8 cellular contexts compared by ENCODE assay signal in the genomic region with DNA sequence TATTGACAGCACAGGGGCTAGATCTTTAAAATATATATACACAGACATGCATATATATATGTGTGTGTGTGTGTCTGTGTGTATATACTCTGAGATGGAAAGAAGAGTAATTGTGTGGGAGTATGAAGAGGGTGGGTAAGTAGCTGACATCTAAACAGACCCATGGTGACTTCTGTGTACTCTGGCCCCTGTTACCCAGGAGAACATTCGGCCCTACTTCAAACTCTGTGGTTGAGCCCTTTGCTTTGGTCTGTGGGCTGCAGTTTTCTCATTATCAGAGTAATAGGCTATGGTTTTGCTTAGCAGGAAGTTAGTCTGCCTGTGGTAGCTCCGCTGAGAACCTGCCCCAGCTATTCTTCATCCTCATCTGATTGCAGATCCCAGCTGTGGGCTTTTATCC.
DNase-seq lines count a peak whose midpoint lies in the region; ATAC-seq and TF ChIP-seq lines count a peak whose summit lies in the region.

No MANE protein-coding gene starts in this region.

- peaks cover 31% of the 10 kb centered on the region for H3K4me1 Mint-ChIP-seq in mesothelial cell of epicardium

- H3K4me3 ChIP-seq in GM06990 (replicated peaks; ENCODE audit: low read depth, low read length): peak overlapping the region; percentile 37; the same call in 1 of the 2 replicates
- peak overlapping the region; percentile 1; the same call in 1 of the 2 replicates for H3K4me3 ChIP-seq in HUES6 (ENCODE audit: low read depth, low read length)

- TF ChIP-seq CTCF in GM06990 (IDR thresholded peaks at IDR 0.05; ENCODE audit: insufficient read depth, low read length, poor library complexity, severe bottlenecking): no peak
- TF ChIP-seq CTCF in mesothelial cell of epicardium (IDR thresholded peaks at IDR 0.05; ENCODE audit: unreplicated experiment): no peak

- H3K27ac ChIP-seq in HUES6 (ENCODE audit: low read depth, low read length): peak overlapping the region; percentile 83

- peaks cover 9% of the 10 kb centered on the region for H3K9me3 Mint-ChIP-seq in mesothelial cell of epicardium

- H3K9me3 ChIP-seq in HUES6 (ENCODE audit: control insufficient read depth, insufficient read depth, low read depth, low read length): peaks cover 3% of the 10 kb centered on the region; the same call in 1 of the 2 replicates

- H3K36me3 ChIP-seq in GM06990 (ENCODE audit: control insufficient read depth, insufficient read depth, low read length) (no peaks in the 10 kb centered on the region), HUES6 (ENCODE audit: control insufficient read depth, insufficient read depth, low read length) (0 out of 2 replicates have a peak, but pooled peaks cover 3% of the 10 kb centered on the region)

- H3K27me3 ChIP-seq in GM06990 (replicated peaks; ENCODE audit: control insufficient read depth, insufficient read depth, low read length) (no peaks in the 10 kb centered on the region), HUES6 (ENCODE audit: control insufficient read depth, insufficient read depth, low read length) (no peaks in the 10 kb centered on the region)

- intact Hi-C loops in left ventricle myocardium superior (cut with micrococcal nuclease): no loop called here

- H3K4me3 Mint-ChIP-seq in mesothelial cell of epicardium: no peak overlapping the region

- peak overlapping the region; percentile 90 for H3K27ac Mint-ChIP-seq in mesothelial cell of epicardium

- DNase-seq in GM06990 (ENCODE audit: extremely low read depth, insufficient read length) (peak; percentile 62), activated T-cell treated with anti-CD3 and anti-CD28 coated beads for 4 hours (peak; percentile 7), mesothelial cell of epicardium (ENCODE audit: low spot score in 2 of 2, unreplicated experiment in 2 of 2) (no peak), NOMO-1 treated with DMSO at 0.1 percent for 48 hours (lab: John Stamatoyannopoulos, UW; ENCODE audit: unreplicated experiment) (no peak), left ventricle myocardium superior (no peak), SW 1271 (lab: John Stamatoyannopoulos, UW) (no peak)

- peaks cover 33% of the 10 kb centered on the region for H3K4me1 ChIP-seq in HUES6 (ENCODE audit: control insufficient read depth, insufficient read depth, low read length)

- no peaks in the 10 kb centered on the region for H3K27me3 Mint-ChIP-seq in mesothelial cell of epicardium (ENCODE audit: low read depth)

- peaks cover 18% of the 10 kb centered on the region for H3K36me3 Mint-ChIP-seq in mesothelial cell of epicardium

- peak overlapping the region; percentile 41 for H3K9ac ChIP-seq in HUES6 (ENCODE audit: low read length)

- peak; percentile 73 for ATAC-seq in GM21381 (IDR thresholded peaks at IDR 0.05; ENCODE audit: unreplicated experiment)
- no peak for ATAC-seq in left ventricle myocardium superior

Comparison
In these comparisons a context has a peak if more than half of its experiments do, and no peak if none do; other contexts are left out.
1. DNase-seq: peak in GM06990 (single experiment) and activated T-cell treated with anti-CD3 and anti-CD28 coated beads for 4 hours (single experiment); none in mesothelial cell of epicardium (0 of 2), NOMO-1 treated with DMSO at 0.1 percent for 48 hours (single experiment), left ventricle myocardium superior (single experiment) and SW 1271 (0 of 2).